1 cellular context compared by ENCODE assay signal in genomic region chr15:80999623-81000036, GRCh38.
A peak's percentile ranks its signal among the peaks of the same experiment; 100 is the strongest.
TF ChIP-seq lines count a peak whose summit lies in the region.

No MANE protein-coding gene starts in this region.

TF ChIP-seq in GM12878, 131 proteins besides CTCF, POLR2A, EP300 and RAD21 (continued from another document and continues in another):
- TF ChIP-seq RELB (IDR thresholded peaks at IDR 0.05; ENCODE audit: low read depth): no peak
- 0 out of 2 replicates have a peak, but pooled peaks have one; percentile 55 for TF ChIP-seq WRNIP1 (IDR thresholded peaks at IDR 0.05; ENCODE audit: borderline replicate concordance, low read depth, low read length)
- TF ChIP-seq EED (IDR thresholded peaks at IDR 0.05; ENCODE audit: low read depth): peak; percentile 83
- peak; percentile 33; the same call in 1 of the 2 replicates for TF ChIP-seq MTA2 (IDR thresholded peaks at IDR 0.05; ENCODE audit: low read depth)
- TF ChIP-seq EGR1 (IDR thresholded peaks at IDR 0.05; ENCODE audit: borderline replicate concordance in 1 of 2, low read depth in 2 of 2, low read length in 2 of 2): peak in 1 of 2 experiments; percentile 85; a peak in 2 of 3 replicates
- TF ChIP-seq BCLAF1 (IDR thresholded peaks at IDR 0.05): no peak
- no peak for TF ChIP-seq ZNF24 (IDR thresholded peaks at IDR 0.05)
- no peak for TF ChIP-seq NR2C2 (IDR thresholded peaks at IDR 0.05; ENCODE audit: borderline replicate concordance, control insufficient read depth, insufficient read length, low read depth)
- TF ChIP-seq ZSCAN29 (IDR thresholded peaks at IDR 0.05): no peak
- TF ChIP-seq JUNB (IDR thresholded peaks at IDR 0.05): 0 out of 2 replicates have a peak, but pooled peaks have one; percentile 10
- TF ChIP-seq SMC3 (IDR thresholded peaks at IDR 0.05; ENCODE audit: borderline replicate concordance, low read length): no peak
- peak; percentile 91 for TF ChIP-seq RUNX3 (IDR thresholded peaks at IDR 0.05; ENCODE audit: low read length)
- no peak for TF ChIP-seq SKIL (IDR thresholded peaks at IDR 0.05; ENCODE audit: low read depth, poor library complexity, severe bottlenecking)
- TF ChIP-seq CEBPZ (IDR thresholded peaks at IDR 0.05; ENCODE audit: low read depth, low read length): no peak
- peak; percentile 54 for TF ChIP-seq PKNOX1 (IDR thresholded peaks at IDR 0.05)
- peak; percentile 66; the same call in 1 of the 2 replicates for TF ChIP-seq NFIC (IDR thresholded peaks at IDR 0.05; ENCODE audit: low read depth, low read length)
- TF ChIP-seq BMI1 (IDR thresholded peaks at IDR 0.05; ENCODE audit: borderline replicate concordance): no peak
- no peak for TF ChIP-seq PAX8 (IDR thresholded peaks at IDR 0.05)
- no peak for TF ChIP-seq BCL3 (IDR thresholded peaks at IDR 0.05; ENCODE audit: borderline replicate concordance, insufficient read depth, low read depth, low read length, poor library complexity, severe bottlenecking)
- TF ChIP-seq BHLHE40 (IDR thresholded peaks at IDR 0.05; ENCODE audit: borderline replicate concordance in 1 of 2, low read depth in 2 of 2, low read length in 1 of 2): 0 out of 4 replicates have a peak, but pooled peaks of 1 of the 2 experiments have one; percentile 5
- no peak for TF ChIP-seq HDAC6 (IDR thresholded peaks at IDR 0.05; ENCODE audit: unreplicated experiment)
- TF ChIP-seq DPF2 (IDR thresholded peaks at IDR 0.05): peak; percentile 12; the same call in 1 of the 2 replicates
- 0 out of 2 replicates have a peak, but pooled peaks have one; percentile 73 for TF ChIP-seq CHD1 (IDR thresholded peaks at IDR 0.05; ENCODE audit: low read depth, low read length)
- no peak for TF ChIP-seq ATF2 (IDR thresholded peaks at IDR 0.05; ENCODE audit: low read length)
- no peak for TF ChIP-seq SMAD1 (IDR thresholded peaks at IDR 0.05; ENCODE audit: low read depth, partially characterized antibody)
- TF ChIP-seq ZBTB33 (IDR thresholded peaks at IDR 0.05): no peak
- no peak for TF ChIP-seq ZNF217 (IDR thresholded peaks at IDR 0.05)
- TF ChIP-seq TBL1XR1 (IDR thresholded peaks at IDR 0.05; ENCODE audit: low read depth, low read length): no peak
- TF ChIP-seq CHD2 (IDR thresholded peaks at IDR 0.05; ENCODE audit: borderline replicate concordance, low read depth, low read length): 0 out of 2 replicates have a peak, but pooled peaks have one; percentile 14
- no peak for TF ChIP-seq IRF5 (IDR thresholded peaks at IDR 0.05; ENCODE audit: borderline replicate concordance)
- TF ChIP-seq ELK1 (IDR thresholded peaks at IDR 0.05; ENCODE audit: low read depth, low read length): no peak
- TF ChIP-seq STAT3 (IDR thresholded peaks at IDR 0.05; ENCODE audit: low read depth, low read length): no peak
- no peak for TF ChIP-seq RFX5 (IDR thresholded peaks at IDR 0.05; ENCODE audit: low read depth, low read length)
- TF ChIP-seq ATF3 (IDR thresholded peaks at IDR 0.05; ENCODE audit: borderline replicate concordance, extremely low read depth, low read depth, low read length): no peak
